In the genomic region with DNA sequence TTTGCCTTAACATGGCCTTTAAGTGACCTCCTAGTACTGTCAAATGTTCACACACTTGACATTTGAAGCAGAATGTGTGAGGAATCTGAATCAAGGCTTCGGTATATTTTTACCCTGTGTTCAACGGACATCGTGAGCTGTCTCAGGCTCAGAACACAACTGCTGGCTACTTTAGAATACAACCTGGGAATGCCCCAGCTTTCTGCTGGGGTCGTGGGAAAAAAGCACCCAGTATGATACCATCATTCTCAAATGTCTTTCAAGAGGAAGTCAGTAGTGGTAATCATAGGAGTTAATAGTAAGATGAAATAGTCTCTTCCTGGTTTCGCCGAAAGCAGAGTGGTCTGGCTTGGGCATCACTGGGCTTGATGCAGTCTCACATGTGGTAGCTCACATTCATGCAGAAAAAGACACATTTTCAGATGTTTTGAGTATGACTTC, we compare ENCODE assay signal across 1 cellular context.
TF ChIP-seq lines count a peak whose summit lies in the region.

No MANE protein-coding gene starts in this region.

TF ChIP-seq in GM12878, 131 proteins besides CTCF, POLR2A, EP300 and RAD21 (continued from another document and continues in another):
- TF ChIP-seq, protein P1, sequence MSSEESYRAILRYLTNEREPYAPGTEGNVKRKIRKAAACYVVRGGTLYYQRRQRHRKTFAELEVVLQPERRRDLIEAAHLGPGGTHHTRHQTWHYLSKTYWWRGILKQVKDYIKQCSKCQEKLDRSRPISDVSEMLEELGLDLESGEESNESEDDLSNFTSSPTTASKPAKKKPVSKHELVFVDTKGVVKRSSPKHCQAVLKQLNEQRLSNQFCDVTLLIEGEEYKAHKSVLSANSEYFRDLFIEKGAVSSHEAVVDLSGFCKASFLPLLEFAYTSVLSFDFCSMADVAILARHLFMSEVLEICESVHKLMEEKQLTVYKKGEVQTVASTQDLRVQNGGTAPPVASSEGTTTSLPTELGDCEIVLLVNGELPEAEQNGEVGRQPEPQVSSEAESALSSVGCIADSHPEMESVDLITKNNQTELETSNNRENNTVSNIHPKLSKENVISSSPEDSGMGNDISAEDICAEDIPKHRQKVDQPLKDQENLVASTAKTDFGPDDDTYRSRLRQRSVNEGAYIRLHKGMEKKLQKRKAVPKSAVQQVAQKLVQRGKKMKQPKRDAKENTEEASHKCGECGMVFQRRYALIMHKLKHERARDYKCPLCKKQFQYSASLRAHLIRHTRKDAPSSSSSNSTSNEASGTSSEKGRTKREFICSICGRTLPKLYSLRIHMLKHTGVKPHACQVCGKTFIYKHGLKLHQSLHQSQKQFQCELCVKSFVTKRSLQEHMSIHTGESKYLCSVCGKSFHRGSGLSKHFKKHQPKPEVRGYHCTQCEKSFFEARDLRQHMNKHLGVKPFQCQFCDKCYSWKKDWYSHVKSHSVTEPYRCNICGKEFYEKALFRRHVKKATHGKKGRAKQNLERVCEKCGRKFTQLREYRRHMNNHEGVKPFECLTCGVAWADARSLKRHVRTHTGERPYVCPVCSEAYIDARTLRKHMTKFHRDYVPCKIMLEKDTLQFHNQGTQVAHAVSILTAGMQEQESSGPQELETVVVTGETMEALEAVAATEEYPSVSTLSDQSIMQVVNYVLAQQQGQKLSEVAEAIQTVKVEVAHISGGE (CRISPR knock-in tag; IDR thresholded peaks at IDR 0.05): no peak
- TF ChIP-seq WRNIP1 (IDR thresholded peaks at IDR 0.05; ENCODE audit: borderline replicate concordance, low read depth, low read length): no peak
- TF ChIP-seq MXI1 (IDR thresholded peaks at IDR 0.05; ENCODE audit: low read depth, low read length): no peak
- TF ChIP-seq ZNF592 (IDR thresholded peaks at IDR 0.05): no peak
- TF ChIP-seq, protein P2, sequence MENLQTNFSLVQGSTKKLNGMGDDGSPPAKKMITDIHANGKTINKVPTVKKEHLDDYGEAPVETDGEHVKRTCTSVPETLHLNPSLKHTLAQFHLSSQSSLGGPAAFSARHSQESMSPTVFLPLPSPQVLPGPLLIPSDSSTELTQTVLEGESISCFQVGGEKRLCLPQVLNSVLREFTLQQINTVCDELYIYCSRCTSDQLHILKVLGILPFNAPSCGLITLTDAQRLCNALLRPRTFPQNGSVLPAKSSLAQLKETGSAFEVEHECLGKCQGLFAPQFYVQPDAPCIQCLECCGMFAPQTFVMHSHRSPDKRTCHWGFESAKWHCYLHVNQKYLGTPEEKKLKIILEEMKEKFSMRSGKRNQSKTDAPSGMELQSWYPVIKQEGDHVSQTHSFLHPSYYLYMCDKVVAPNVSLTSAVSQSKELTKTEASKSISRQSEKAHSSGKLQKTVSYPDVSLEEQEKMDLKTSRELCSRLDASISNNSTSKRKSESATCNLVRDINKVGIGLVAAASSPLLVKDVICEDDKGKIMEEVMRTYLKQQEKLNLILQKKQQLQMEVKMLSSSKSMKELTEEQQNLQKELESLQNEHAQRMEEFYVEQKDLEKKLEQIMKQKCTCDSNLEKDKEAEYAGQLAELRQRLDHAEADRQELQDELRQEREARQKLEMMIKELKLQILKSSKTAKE (IDR thresholded peaks at IDR 0.05; ENCODE audit: low read depth, poor library complexity, severe bottlenecking): peak; percentile 95
- no peak for TF ChIP-seq YY1 (IDR thresholded peaks at IDR 0.05; ENCODE audit: low read depth, low read length)
- no peak for TF ChIP-seq HDGF (IDR thresholded peaks at IDR 0.05)
- no peak for TF ChIP-seq SRF (IDR thresholded peaks at IDR 0.05; ENCODE audit: low read depth in 2 of 2, low read length in 2 of 2)
- TF ChIP-seq ZZZ3 (IDR thresholded peaks at IDR 0.05; ENCODE audit: control insufficient read depth, insufficient read length, low read depth): no peak
- peak; percentile 91 for TF ChIP-seq NR2F1 (conservative IDR thresholded peaks at IDR 0.05)
- TF ChIP-seq STAT3 (IDR thresholded peaks at IDR 0.05; ENCODE audit: low read depth, low read length): no peak
- 0 out of 2 replicates have a peak, but pooled peaks have one; percentile 21 for TF ChIP-seq CHD2 (IDR thresholded peaks at IDR 0.05; ENCODE audit: borderline replicate concordance, low read depth, low read length)
- TF ChIP-seq MEF2B (IDR thresholded peaks at IDR 0.05; ENCODE audit: partially characterized antibody, poor library complexity, severe bottlenecking): peak; percentile 93
- TF ChIP-seq IRF3 (IDR thresholded peaks at IDR 0.05): no peak
- TF ChIP-seq TAF1 (IDR thresholded peaks at IDR 0.05; ENCODE audit: borderline replicate concordance, low read depth, low read length): no peak
- TF ChIP-seq NFIC (IDR thresholded peaks at IDR 0.05; ENCODE audit: low read depth, low read length): peak; percentile 96
- TF ChIP-seq TCF7 (IDR thresholded peaks at IDR 0.05; ENCODE audit: borderline replicate concordance): peak; percentile 41; the same call in 1 of the 2 replicates
- TF ChIP-seq NFXL1 (IDR thresholded peaks at IDR 0.05; ENCODE audit: borderline replicate concordance): no peak
- TF ChIP-seq SMC3 (IDR thresholded peaks at IDR 0.05; ENCODE audit: borderline replicate concordance, low read length): peak; percentile 31; the same call in 1 of the 2 replicates
- TF ChIP-seq GABPA (IDR thresholded peaks at IDR 0.05; ENCODE audit: low read depth): no peak
- no peak for TF ChIP-seq ZNF384 (IDR thresholded peaks at IDR 0.05; ENCODE audit: borderline replicate concordance, low read depth, low read length)
- peak; percentile 84 for TF ChIP-seq IRF4 (IDR thresholded peaks at IDR 0.05; ENCODE audit: low read depth, low read length)
- no peak for TF ChIP-seq ASH2L (IDR thresholded peaks at IDR 0.05; ENCODE audit: borderline replicate concordance, low read depth)
- TF ChIP-seq, protein P3, sequence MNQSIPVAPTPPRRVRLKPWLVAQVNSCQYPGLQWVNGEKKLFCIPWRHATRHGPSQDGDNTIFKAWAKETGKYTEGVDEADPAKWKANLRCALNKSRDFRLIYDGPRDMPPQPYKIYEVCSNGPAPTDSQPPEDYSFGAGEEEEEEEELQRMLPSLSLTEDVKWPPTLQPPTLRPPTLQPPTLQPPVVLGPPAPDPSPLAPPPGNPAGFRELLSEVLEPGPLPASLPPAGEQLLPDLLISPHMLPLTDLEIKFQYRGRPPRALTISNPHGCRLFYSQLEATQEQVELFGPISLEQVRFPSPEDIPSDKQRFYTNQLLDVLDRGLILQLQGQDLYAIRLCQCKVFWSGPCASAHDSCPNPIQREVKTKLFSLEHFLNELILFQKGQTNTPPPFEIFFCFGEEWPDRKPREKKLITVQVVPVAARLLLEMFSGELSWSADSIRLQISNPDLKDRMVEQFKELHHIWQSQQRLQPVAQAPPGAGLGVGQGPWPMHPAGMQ (IDR thresholded peaks at IDR 0.05; ENCODE audit: borderline replicate concordance): no peak
- TF ChIP-seq RUNX3 (IDR thresholded peaks at IDR 0.05; ENCODE audit: low read length): peak; percentile 90
- no peak for TF ChIP-seq EGR1 (IDR thresholded peaks at IDR 0.05; ENCODE audit: borderline replicate concordance in 1 of 2, low read depth in 2 of 2, low read length in 2 of 2)
- TF ChIP-seq MAX (IDR thresholded peaks at IDR 0.05; ENCODE audit: low read depth, low read length): no peak
- TF ChIP-seq ZNF24 (IDR thresholded peaks at IDR 0.05): no peak
- TF ChIP-seq KDM1A (IDR thresholded peaks at IDR 0.05; ENCODE audit: borderline replicate concordance): no peak
- TF ChIP-seq NBN (IDR thresholded peaks at IDR 0.05): peak; percentile 57; the same call in 1 of the 2 replicates
- peak; percentile 24; the same call in 1 of the 2 replicates for TF ChIP-seq PML (IDR thresholded peaks at IDR 0.05; ENCODE audit: low read length)
- TF ChIP-seq E2F8 (IDR thresholded peaks at IDR 0.05; ENCODE audit: low read depth, partially characterized antibody): no peak
- no peak for TF ChIP-seq NFYA (IDR thresholded peaks at IDR 0.05; ENCODE audit: borderline replicate concordance, low read depth, low read length)
- 0 out of 2 replicates have a peak, but pooled peaks have one; percentile 21 for TF ChIP-seq MTA3 (IDR thresholded peaks at IDR 0.05; ENCODE audit: borderline replicate concordance, low read length)
- TF ChIP-seq BHLHE40 (IDR thresholded peaks at IDR 0.05; ENCODE audit: borderline replicate concordance in 1 of 2, low read depth in 2 of 2, low read length in 1 of 2): peak; percentile 43 to 47; a peak in 2 of 4 replicates
- peak; percentile 77; the same call in 1 of the 2 replicates for TF ChIP-seq CBX5 (IDR thresholded peaks at IDR 0.05; ENCODE audit: low read depth)
- no peak for TF ChIP-seq RB1 (IDR thresholded peaks at IDR 0.05; ENCODE audit: borderline replicate concordance)
- TF ChIP-seq, protein P4, sequence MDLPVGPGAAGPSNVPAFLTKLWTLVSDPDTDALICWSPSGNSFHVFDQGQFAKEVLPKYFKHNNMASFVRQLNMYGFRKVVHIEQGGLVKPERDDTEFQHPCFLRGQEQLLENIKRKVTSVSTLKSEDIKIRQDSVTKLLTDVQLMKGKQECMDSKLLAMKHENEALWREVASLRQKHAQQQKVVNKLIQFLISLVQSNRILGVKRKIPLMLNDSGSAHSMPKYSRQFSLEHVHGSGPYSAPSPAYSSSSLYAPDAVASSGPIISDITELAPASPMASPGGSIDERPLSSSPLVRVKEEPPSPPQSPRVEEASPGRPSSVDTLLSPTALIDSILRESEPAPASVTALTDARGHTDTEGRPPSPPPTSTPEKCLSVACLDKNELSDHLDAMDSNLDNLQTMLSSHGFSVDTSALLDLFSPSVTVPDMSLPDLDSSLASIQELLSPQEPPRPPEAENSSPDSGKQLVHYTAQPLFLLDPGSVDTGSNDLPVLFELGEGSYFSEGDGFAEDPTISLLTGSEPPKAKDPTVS (IDR thresholded peaks at IDR 0.05; ENCODE audit: low read depth, low read length): no peak
- TF ChIP-seq BACH1 (IDR thresholded peaks at IDR 0.05; ENCODE audit: borderline replicate concordance): no peak
- 0 out of 2 replicates have a peak, but pooled peaks have one; percentile 61 for TF ChIP-seq TCF3 (IDR thresholded peaks at IDR 0.05; ENCODE audit: borderline replicate concordance, insufficient read depth, low read depth, low read length)
- TF ChIP-seq, protein P5, sequence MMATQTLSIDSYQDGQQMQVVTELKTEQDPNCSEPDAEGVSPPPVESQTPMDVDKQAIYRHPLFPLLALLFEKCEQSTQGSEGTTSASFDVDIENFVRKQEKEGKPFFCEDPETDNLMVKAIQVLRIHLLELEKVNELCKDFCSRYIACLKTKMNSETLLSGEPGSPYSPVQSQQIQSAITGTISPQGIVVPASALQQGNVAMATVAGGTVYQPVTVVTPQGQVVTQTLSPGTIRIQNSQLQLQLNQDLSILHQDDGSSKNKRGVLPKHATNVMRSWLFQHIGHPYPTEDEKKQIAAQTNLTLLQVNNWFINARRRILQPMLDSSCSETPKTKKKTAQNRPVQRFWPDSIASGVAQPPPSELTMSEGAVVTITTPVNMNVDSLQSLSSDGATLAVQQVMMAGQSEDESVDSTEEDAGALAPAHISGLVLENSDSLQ (IDR thresholded peaks at IDR 0.05): peak; percentile 52; the same call in 1 of the 2 replicates
- no peak for TF ChIP-seq RELA (IDR thresholded peaks at IDR 0.05; ENCODE audit: borderline replicate concordance, partially characterized antibody)
